Comparison of ENCODE assay signal across 29 cellular contexts in the genomic region with DNA sequence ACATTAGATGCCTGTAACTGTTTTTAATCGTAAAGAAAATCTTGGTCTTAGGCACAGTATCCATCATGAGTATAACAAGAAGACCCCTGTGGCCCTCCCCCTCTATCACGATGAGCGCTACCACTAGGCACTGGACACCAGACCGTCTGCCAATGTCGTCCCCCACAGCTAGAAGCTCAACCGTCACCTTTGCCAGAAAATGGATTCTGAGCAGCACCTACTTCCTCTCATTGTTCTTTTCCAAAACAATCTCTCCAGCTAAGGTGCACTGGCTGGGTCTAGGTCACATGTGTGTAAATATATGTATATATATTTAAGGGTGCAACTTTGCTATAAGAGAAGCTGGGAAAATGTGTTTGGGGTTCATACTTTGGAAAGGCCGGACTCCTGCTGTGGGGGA.
"Had no signal": no experiment of that assay in that cellular context is flagged by ENCODE, and none has a peak within 500 bp of the region (broad histone marks: within the 10 kb centered on the region; RNA-seq: fewer than 3 reads in every experiment).

No MANE protein-coding gene starts in this region.

- H3K79me2 ChIP-seq: parathyroid adenoma had no signal

- ATAC-seq: natural killer cell; psoas muscle; right cardiac atrium; right lobe of liver; stimulated activated effector memory CD8-positive, alpha-beta T cell treated with anti-CD3 and anti-CD28 coated beads, Interleukin-12 subunit alpha, Interleukin-12 subunit beta, amount 100 ng/mL, for 72 hours; stimulated activated naive B cell treated with anti-CD40 and anti-IgM and Interleukin-4, amounts not matched to agents 10 μg/mL and 1 μg/mL and 100 μg/mL, for 72 hours; upper lobe of right lung had no signal

- FAIRE-seq: small intestine had no signal

- H3K27me3 ChIP-seq: neural progenitor cell, ovary, right lobe of liver, sigmoid colon, suprapubic skin, testis, tibial artery, transverse colon, upper lobe of right lung, uterus had no signal

- H3K4me3 ChIP-seq: neural progenitor cell, ovary, psoas muscle, right lobe of liver, sigmoid colon, suprapubic skin, testis, tibial artery, transverse colon, upper lobe of right lung, uterus had no signal

- H3K4me2 ChIP-seq: neural progenitor cell had no signal

- H3K27me3 Mint-ChIP-seq: progenitor cell of endocrine pancreas; stimulated activated naive CD8-positive, alpha-beta T cell treated with anti-CD3 and anti-CD28 coated beads, Interleukin-15, Interleukin-2, amounts not matched to agents 100 ng/mL and 50 ng/mL, for 24 hours; type B pancreatic cell had no signal

- H3K9me3 Mint-ChIP-seq: natural killer cell; neural progenitor cell; stimulated activated effector memory CD8-positive, alpha-beta T cell treated with anti-CD3 and anti-CD28 coated beads, Interleukin-12 subunit alpha, Interleukin-12 subunit beta, amount 100 ng/mL, for 72 hours; stimulated activated naive B cell treated with anti-CD40 and anti-IgM and Interleukin-4, amounts not matched to agents 10 μg/mL and 1 μg/mL and 100 μg/mL, for 72 hours; stimulated activated naive CD8-positive, alpha-beta T cell treated with anti-CD3 and anti-CD28 coated beads, Interleukin-15, Interleukin-2, amounts not matched to agents 100 ng/mL and 50 ng/mL, for 24 hours had no signal

- H3K27ac ChIP-seq: neural progenitor cell, ovary, parathyroid adenoma, psoas muscle, right lobe of liver, sigmoid colon, suprapubic skin, testis, tibial artery, transverse colon, upper lobe of right lung, uterus had no signal

- H3K4me3 Mint-ChIP-seq: natural killer cell; nephron; neural progenitor cell; stimulated activated effector memory CD8-positive, alpha-beta T cell treated with anti-CD3 and anti-CD28 coated beads, Interleukin-12 subunit alpha, Interleukin-12 subunit beta, amount 100 ng/mL, for 72 hours; stimulated activated naive B cell treated with anti-CD40 and anti-IgM and Interleukin-4, amounts not matched to agents 10 μg/mL and 1 μg/mL and 100 μg/mL, for 72 hours; stimulated activated naive CD8-positive, alpha-beta T cell treated with anti-CD3 and anti-CD28 coated beads, Interleukin-15, Interleukin-2, amounts not matched to agents 100 ng/mL and 50 ng/mL, for 24 hours; type B pancreatic cell had no signal

- DNase-seq: natural killer cell; occipital lobe; ovary; posterior cingulate gyrus; psoas muscle; right cardiac atrium; right lobe of liver; sigmoid colon; small intestine; stimulated activated CD4-positive, alpha-beta T cell treated with anti-CD3 and anti-CD28 coated beads, Interleukin-15, amount 100 ng/mL, for 24 hours; stimulated activated CD4-positive, alpha-beta T cell treated with anti-CD3 and anti-CD28 coated beads, Interleukin-2, amount 100 ng/mL, for 24 hours; stimulated activated CD4-positive, alpha-beta T cell treated with anti-CD3 and anti-CD28 coated beads, Interleukin-2, amount 100 ng/mL, for 48 hours; stimulated activated CD4-positive, alpha-beta T cell treated with anti-CD3 and anti-CD28 coated beads, Interleukin-4, amount 100 ng/mL, for 24 hours; stimulated activated naive B cell treated with anti-CD40 and anti-IgM and Interleukin-4, amounts not matched to agents 10 μg/mL and 1 μg/mL and 100 μg/mL, for 72 hours; stimulated activated naive CD4-positive, alpha-beta T cell treated with Interleukin-2 at 50 U/mL for 16 hours; substantia nigra; testis; tibial artery; transverse colon; upper lobe of right lung; uterus had no signal

- H3K9me3 ChIP-seq: ovary, psoas muscle, right lobe of liver, sigmoid colon, suprapubic skin, testis, tibial artery, transverse colon, upper lobe of right lung, uterus had no signal

- H3K36me3 Mint-ChIP-seq: natural killer cell; neural progenitor cell; stimulated activated effector memory CD8-positive, alpha-beta T cell treated with anti-CD3 and anti-CD28 coated beads, Interleukin-12 subunit alpha, Interleukin-12 subunit beta, amount 100 ng/mL, for 72 hours; stimulated activated naive B cell treated with anti-CD40 and anti-IgM and Interleukin-4, amounts not matched to agents 10 μg/mL and 1 μg/mL and 100 μg/mL, for 72 hours; type B pancreatic cell had no signal

- H3K36me3 ChIP-seq: neural progenitor cell, ovary, right lobe of liver, sigmoid colon, suprapubic skin, tibial artery, transverse colon, upper lobe of right lung, uterus had no signal

- H3K4me1 Mint-ChIP-seq: natural killer cell; stimulated activated effector memory CD8-positive, alpha-beta T cell treated with anti-CD3 and anti-CD28 coated beads, Interleukin-12 subunit alpha, Interleukin-12 subunit beta, amount 100 ng/mL, for 72 hours; stimulated activated naive B cell treated with anti-CD40 and anti-IgM and Interleukin-4, amounts not matched to agents 10 μg/mL and 1 μg/mL and 100 μg/mL, for 72 hours had no signal

- H3K9ac ChIP-seq: neural progenitor cell, parathyroid adenoma had no signal

- H3K4me1 ChIP-seq: psoas muscle, right lobe of liver, testis, transverse colon, upper lobe of right lung, uterus had no signal

- H3K27ac Mint-ChIP-seq: natural killer cell; neural progenitor cell; progenitor cell of endocrine pancreas; stimulated activated effector memory CD8-positive, alpha-beta T cell treated with anti-CD3 and anti-CD28 coated beads, Interleukin-12 subunit alpha, Interleukin-12 subunit beta, amount 100 ng/mL, for 72 hours; stimulated activated naive B cell treated with anti-CD40 and anti-IgM and Interleukin-4, amounts not matched to agents 10 μg/mL and 1 μg/mL and 100 μg/mL, for 72 hours; stimulated activated naive CD8-positive, alpha-beta T cell treated with anti-CD3 and anti-CD28 coated beads, Interleukin-15, Interleukin-2, amounts not matched to agents 100 ng/mL and 50 ng/mL, for 24 hours; type B pancreatic cell had no signal
